17 cellular contexts compared by ENCODE assay signal in genomic region chrX:139725720-139726119, GRCh38. TPM values are rescaled to one million over a fixed set of nuclear protein-coding genes. Genes with fewer than 3 reads are reported as not detected.
DNase-seq lines count a peak whose midpoint lies in the region; ATAC-seq, FAIRE-seq and TF ChIP-seq lines count a peak whose summit lies in the region.
"Had no signal": no experiment of that assay in that cellular context is flagged by ENCODE, and none has a peak within 500 bp of the region (broad histone marks: within the 10 kb centered on the region; RNA-seq: fewer than 3 reads in every experiment).

No MANE protein-coding gene starts in this region.

- no peak overlapping the region for H3T11ph ChIP-seq in H9 (ENCODE audit: low read length)

- WGBS in H9 (ENCODE audit: extremely low coverage, insufficient read length, low lambda C conversion rate): no CpG with 5 or more reads among the region's 1 CpG

- DNase-seq in H9 (no peak), HTR-8/SVneo (ENCODE audit: insufficient read length, low spot score) (no peak), NCI-H526 (lab: John Stamatoyannopoulos, UW) (no peak), NCI-H187 treated with DMSO at 0.1 percent for 48 hours (lab: John Stamatoyannopoulos, UW) (no peak)
- DNase-seq: amniotic stem cell; effector CD4-positive, alpha-beta T cell; foreskin melanocyte; GOT3 had no signal

- no peak overlapping the region for H2AK5ac ChIP-seq in H9 (ENCODE audit: insufficient read length, low read length)

- peak; percentile 96 for ATAC-seq in GM18498 (IDR thresholded peaks at IDR 0.05; ENCODE audit: unreplicated experiment)
- peak; percentile 92 for ATAC-seq in GM19351 (IDR thresholded peaks at IDR 0.05; ENCODE audit: unreplicated experiment)
- ATAC-seq in HG02642 (IDR thresholded peaks at IDR 0.05; ENCODE audit: poor library complexity, unreplicated experiment): peak; percentile 91
- ATAC-seq in HG03432 (IDR thresholded peaks at IDR 0.05; ENCODE audit: unreplicated experiment): peak; percentile 97

- no peaks in the 10 kb centered on the region for H3K27me3 Mint-ChIP-seq in H9 (ENCODE audit: low read depth)
- H3K27me3 Mint-ChIP-seq: type B pancreatic cell had no signal

- H3K9ac ChIP-seq in H9 (ENCODE audit: extremely low read depth, insufficient read length, low read length): no peak overlapping the region

- no peak for FAIRE-seq in HTR-8/SVneo (lab: Jason Lieb, UNC)

- no peak overlapping the region for H3K27ac Mint-ChIP-seq in H9
- H3K27ac Mint-ChIP-seq: T-helper 2 cell treated with Interferon-gamma antibody and Interleukin-4, amounts not matched to agents 5 μg/mL and 100 μg/mL, for 36 hours; type B pancreatic cell had no signal

- no peak overlapping the region for H3K4me3 Mint-ChIP-seq in H9
- H3K4me3 Mint-ChIP-seq: neural crest cell; T-helper 2 cell treated with Interferon-gamma antibody and Interleukin-4, amounts not matched to agents 5 μg/mL and 100 μg/mL, for 36 hours; type B pancreatic cell had no signal

- H2BK12ac ChIP-seq in H9 (ENCODE audit: insufficient read length, low read depth, low read length): no peak overlapping the region

- H3K4me1 ChIP-seq in H9 (ENCODE audit: insufficient read depth, low read length): no peaks in the 10 kb centered on the region

- H3K9me3 ChIP-seq in H9 (ENCODE audit: control insufficient read depth, low read depth, low read length): no peaks in the 10 kb centered on the region

- H3K23me2 ChIP-seq in H9 (ENCODE audit: insufficient read length, low read depth, low read length, poor library complexity, severe bottlenecking): no peaks in the 10 kb centered on the region

- no peak overlapping the region for H3K23ac ChIP-seq in H9 (ENCODE audit: insufficient read length, low read depth, low read length)

- no peak overlapping the region for H2BK120ac ChIP-seq in H9 (ENCODE audit: low read depth, low read length, poor library complexity, severe bottlenecking)

- H3K4me1 Mint-ChIP-seq in H9: peaks cover 0 to 2% of the 10 kb centered on the region in 2 experiments; a peak in 1 of 4 replicates

- H3K18ac ChIP-seq in H9 (ENCODE audit: insufficient read length, low read depth, low read length): no peak overlapping the region

- no peaks in the 10 kb centered on the region for H3K79me2 ChIP-seq in H9 (ENCODE audit: insufficient read depth, low read length)

- no peak for TF ChIP-seq CTCF in H9 (conservative IDR thresholded peaks at IDR 0.05)

- no peak overlapping the region for H3K14ac ChIP-seq in H9 (ENCODE audit: insufficient read depth, low read length)

- no peak overlapping the region for H4K8ac ChIP-seq in H9 (replicated peaks; ENCODE audit: insufficient read length, low read depth, low read length)

- no peak overlapping the region for H2BK20ac ChIP-seq in H9 (ENCODE audit: low read depth, low read length, poor library complexity, severe bottlenecking)

- no peak overlapping the region for H3K27ac ChIP-seq in H9 (ENCODE audit: insufficient read length, low read depth, low read length)
- H3K27ac ChIP-seq: skin epidermis had no signal

- H2BK15ac ChIP-seq in H9 (ENCODE audit: low read depth, low read length): no peak overlapping the region

- H3K56ac ChIP-seq in H9 (ENCODE audit: insufficient read length, low read depth, low read length): no peak overlapping the region

- no peak overlapping the region for H3K4me2 ChIP-seq in H9 (ENCODE audit: insufficient read depth, insufficient read length, low read length)

- no peak overlapping the region for H4K5ac ChIP-seq in H9 (ENCODE audit: insufficient read length, low read depth, low read length)

- H3K9me3 Mint-ChIP-seq in H9: peaks cover 0 to 46% of the 10 kb centered on the region in 2 experiments; a peak in 2 of 5 replicates
- H3K9me3 Mint-ChIP-seq: T-helper 2 cell treated with Interferon-gamma antibody and Interleukin-4, amounts not matched to agents 5 μg/mL and 100 μg/mL, for 36 hours; type B pancreatic cell had no signal

- no peak overlapping the region for H2AFZ ChIP-seq in H9 (ENCODE audit: low read length)

- no peaks in the 10 kb centered on the region for H3K79me1 ChIP-seq in H9 (ENCODE audit: insufficient read depth, low read depth, low read length, poor library complexity, severe bottlenecking)

- H3K27me3 ChIP-seq in H9 (ENCODE audit: insufficient read depth, low read length): no peaks in the 10 kb centered on the region

- no peaks in the 10 kb centered on the region for H4K20me1 ChIP-seq in H9 (ENCODE audit: control insufficient read depth, insufficient read depth, insufficient read length)

- peaks cover 0 to 5% (median 4%) of the 10 kb centered on the region in 3 experiments; a peak in 2 of 7 replicates for H3K36me3 Mint-ChIP-seq in H9 (ENCODE audit: insufficient read depth in 1 of 3, low read depth in 3 of 3)
- H3K36me3 Mint-ChIP-seq: type B pancreatic cell had no signal

- H4K91ac ChIP-seq in H9 (ENCODE audit: insufficient read length, low read depth, low read length): no peak overlapping the region

- no peak overlapping the region for H3K4ac ChIP-seq in H9 (ENCODE audit: low read depth, low read length)

- no peak overlapping the region for H2BK5ac ChIP-seq in H9 (ENCODE audit: insufficient read length, low read length)

RNA-seq across cellular contexts. Expression of gene MCF2, which starts 17.8 kb away (rescaled TPM):
- total RNA-seq in H9 (2021): 0.39 and 0.48 TPM in 2 replicates
- total RNA-seq: kidney epithelial cell had no signal
